ENCODE assay signal across 9 cellular contexts in genomic region chr14:54348001-54348611, GRCh38. TPM values are rescaled to one million over a fixed set of nuclear protein-coding genes. Genes with fewer than 3 reads are reported as not detected.
DNase-seq lines count a peak whose midpoint lies in the region; ATAC-seq and TF ChIP-seq lines count a peak whose summit lies in the region.
"Had no signal": no experiment of that assay in that cellular context is flagged by ENCODE, and none has a peak within 500 bp of the region (broad histone marks: within the 10 kb centered on the region; RNA-seq: fewer than 3 reads in every experiment).

No MANE protein-coding gene starts in this region.

- no peaks in the 10 kb centered on the region for H3K9me3 Mint-ChIP-seq in activated CD4-positive, alpha-beta T cell treated with anti-CD3 and anti-CD28 coated beads, Interleukin-2, amount 10 ng/mL, durations not matched to agents 24 days and 14 days

- no peak overlapping the region for H3K23ac ChIP-seq in mesendoderm (ENCODE audit: low read length)

- WGBS in mesendoderm (ENCODE audit: extremely low coverage, insufficient coverage, low lambda C conversion rate), result no CpG with 5 or more reads among the region's 5 CpGs

- no peak overlapping the region for H3K4ac ChIP-seq in mesendoderm (ENCODE audit: low read depth, low read length)

- TF ChIP-seq CTCF in OCI-LY1 (IDR thresholded peaks at IDR 0.05; ENCODE audit: low read length), result peak; percentile 82

- H3K4me2 ChIP-seq in OCI-LY1 (ENCODE audit: low read length) (no peak overlapping the region), mesendoderm (ENCODE audit: low read length) (no peak overlapping the region)

- DNase-seq in activated CD4-positive, alpha-beta T cell treated with anti-CD3 and anti-CD28 coated beads, Interleukin-2, amount 10 ng/mL, durations not matched to agents 24 days and 14 days, result peak; percentile 71
- DNase-seq in activated CD4-positive, alpha-beta T cell treated with anti-CD3 and anti-CD28 coated beads, Interleukin-2, amount 50 U/mL, for 48 hours, result no peak
- DNase-seq in HuH-7 (ENCODE audit: low spot score) (peak; percentile 43), dedifferentiated amniotic fluid mesenchymal stem cell (ENCODE audit: extremely low spot score) (peak; percentile 71), mesendoderm (peak; percentile 75)

- no peak overlapping the region for H3K27ac Mint-ChIP-seq in activated CD4-positive, alpha-beta T cell treated with anti-CD3 and anti-CD28 coated beads, Interleukin-2, amount 10 ng/mL, durations not matched to agents 24 days and 14 days
- H3K27ac Mint-ChIP-seq: activated naive CD8-positive, alpha-beta T cell had no signal

- no peak overlapping the region for H2BK5ac ChIP-seq in mesendoderm (ENCODE audit: low read length)

- H3K56ac ChIP-seq in mesendoderm (ENCODE audit: low read length), result no peak overlapping the region

- H3K4me3 ChIP-seq in OCI-LY1 (ENCODE audit: low read depth, low read length, poor library complexity, severe bottlenecking) (no peak overlapping the region), mesendoderm (ENCODE audit: low read length) (no peak overlapping the region)

- no peaks in the 10 kb centered on the region for H3K79me1 ChIP-seq in mesendoderm (ENCODE audit: low read length)

- no peak overlapping the region for H2AFZ ChIP-seq in OCI-LY1 (ENCODE audit: low read length)

- no peak overlapping the region for H4K5ac ChIP-seq in mesendoderm (ENCODE audit: low read length)

- H3K27ac ChIP-seq in OCI-LY1 (ENCODE audit: low read depth, low read length, poor library complexity, severe bottlenecking), result no peak overlapping the region
- H3K27ac ChIP-seq in mesendoderm (ENCODE audit: low read depth, low read length), result no peak overlapping the region

- H3K36me3 Mint-ChIP-seq in activated CD4-positive, alpha-beta T cell treated with anti-CD3 and anti-CD28 coated beads, Interleukin-2, amount 10 ng/mL, durations not matched to agents 24 days and 14 days (ENCODE audit: low read depth), result no peaks in the 10 kb centered on the region
- H3K36me3 Mint-ChIP-seq: activated naive CD8-positive, alpha-beta T cell had no signal

- no peak overlapping the region for H2BK15ac ChIP-seq in mesendoderm (replicated peaks; ENCODE audit: low read depth)

- no peak overlapping the region for H2AK5ac ChIP-seq in mesendoderm (ENCODE audit: low read length)

- H4K20me1 ChIP-seq in OCI-LY1 (ENCODE audit: insufficient read depth, low read length), result no peaks in the 10 kb centered on the region

- no peak overlapping the region for H3K18ac ChIP-seq in mesendoderm (ENCODE audit: low read length)

- H4K8ac ChIP-seq in mesendoderm (ENCODE audit: low read depth, low read length), result no peak overlapping the region

- intact Hi-C loops in activated CD4-positive, alpha-beta T cell treated with anti-CD3 and anti-CD28 coated beads, Interleukin-2, amount 10 ng/mL, durations not matched to agents 24 days and 14 days (cut with micrococcal nuclease), result loop anchor here (5.0 to 10.0 kb wide), 3 partner anchors 173 to 1051 kb away; no protein-coding TSS in a partner anchor

- no peaks in the 10 kb centered on the region for H3K9me2 ChIP-seq in OCI-LY1 (ENCODE audit: low read depth, low read length)

- peaks cover 2% of the 10 kb centered on the region for H3K4me1 Mint-ChIP-seq in activated CD4-positive, alpha-beta T cell treated with anti-CD3 and anti-CD28 coated beads, Interleukin-2, amount 10 ng/mL, durations not matched to agents 24 days and 14 days

- H3K27me3 ChIP-seq in OCI-LY1 (ENCODE audit: insufficient read depth, low read length) (no peaks in the 10 kb centered on the region), mesendoderm (ENCODE audit: insufficient read depth, low read length, poor library complexity) (no peaks in the 10 kb centered on the region)

- H3K79me2 ChIP-seq in OCI-LY1 (ENCODE audit: insufficient read depth, low read length), result no peaks in the 10 kb centered on the region
- no peaks in the 10 kb centered on the region for H3K79me2 ChIP-seq in mesendoderm (ENCODE audit: control insufficient read depth, insufficient read depth, low read length)

- H3K9ac ChIP-seq in OCI-LY1 (ENCODE audit: low read length) (no peak overlapping the region), mesendoderm (ENCODE audit: low read length) (no peak overlapping the region)

- H3K9me3 ChIP-seq in OCI-LY1 (ENCODE audit: low read length), result no peaks in the 10 kb centered on the region

- no peaks in the 10 kb centered on the region for H3K36me3 ChIP-seq in OCI-LY1 (ENCODE audit: insufficient read depth, low read length)
- H3K36me3 ChIP-seq in mesendoderm (ENCODE audit: control insufficient read depth, insufficient read depth, low read length), result no peaks in the 10 kb centered on the region

- no peak for ATAC-seq in HG02588 (IDR thresholded peaks at IDR 0.05; ENCODE audit: unreplicated experiment)
- ATAC-seq in HG02623 (IDR thresholded peaks at IDR 0.05; ENCODE audit: unreplicated experiment), result no peak

- no peak overlapping the region for H3K4me3 Mint-ChIP-seq in activated CD4-positive, alpha-beta T cell treated with anti-CD3 and anti-CD28 coated beads, Interleukin-2, amount 10 ng/mL, durations not matched to agents 24 days and 14 days
- H3K4me3 Mint-ChIP-seq: activated naive CD8-positive, alpha-beta T cell had no signal

- H3F3A ChIP-seq in OCI-LY1 (ENCODE audit: insufficient read depth, low read length), result no peaks in the 10 kb centered on the region

- no peak overlapping the region for H2BK120ac ChIP-seq in mesendoderm (ENCODE audit: low read depth, low read length)

- peaks cover 18% of the 10 kb centered on the region for H3K27me3 Mint-ChIP-seq in activated CD4-positive, alpha-beta T cell treated with anti-CD3 and anti-CD28 coated beads, Interleukin-2, amount 10 ng/mL, durations not matched to agents 24 days and 14 days

- H3K4me1 ChIP-seq in OCI-LY1 (ENCODE audit: insufficient read depth, low read length, severe bottlenecking), result no peaks in the 10 kb centered on the region
- H3K4me1 ChIP-seq in mesendoderm (ENCODE audit: control insufficient read depth, low read depth, low read length), result peaks cover 3% of the 10 kb centered on the region

RNA-seq across cellular contexts. Expression of gene CDKN3, which starts 48.7 kb away (rescaled TPM):
- total RNA-seq in activated CD4-positive, alpha-beta T cell treated with anti-CD3 and anti-CD28 coated beads, Interleukin-2, amount 10 ng/mL, durations not matched to agents 24 days and 14 days, result 42.5 and 50.8 TPM in 2 replicates
- polyA plus RNA-seq in mesendoderm (2013, experiment 1 of 2), result 128 TPM
- 129 TPM for polyA plus RNA-seq in mesendoderm (2013, experiment 2 of 2)

Comparison
In these comparisons a context has a peak if more than half of its experiments do, and no peak if none do; other contexts are left out.
1. DNase-seq: peak in activated CD4-positive, alpha-beta T cell treated with anti-CD3 and anti-CD28 coated beads, Interleukin-2, amount 10 ng/mL, durations not matched to agents 24 days and 14 days (single experiment), HuH-7 (single experiment), dedifferentiated amniotic fluid mesenchymal stem cell (single experiment) and mesendoderm (single experiment); none in activated CD4-positive, alpha-beta T cell treated with anti-CD3 and anti-CD28 coated beads, Interleukin-2, amount 50 U/mL, for 48 hours (0 of 2).